In the genomic region with DNA sequence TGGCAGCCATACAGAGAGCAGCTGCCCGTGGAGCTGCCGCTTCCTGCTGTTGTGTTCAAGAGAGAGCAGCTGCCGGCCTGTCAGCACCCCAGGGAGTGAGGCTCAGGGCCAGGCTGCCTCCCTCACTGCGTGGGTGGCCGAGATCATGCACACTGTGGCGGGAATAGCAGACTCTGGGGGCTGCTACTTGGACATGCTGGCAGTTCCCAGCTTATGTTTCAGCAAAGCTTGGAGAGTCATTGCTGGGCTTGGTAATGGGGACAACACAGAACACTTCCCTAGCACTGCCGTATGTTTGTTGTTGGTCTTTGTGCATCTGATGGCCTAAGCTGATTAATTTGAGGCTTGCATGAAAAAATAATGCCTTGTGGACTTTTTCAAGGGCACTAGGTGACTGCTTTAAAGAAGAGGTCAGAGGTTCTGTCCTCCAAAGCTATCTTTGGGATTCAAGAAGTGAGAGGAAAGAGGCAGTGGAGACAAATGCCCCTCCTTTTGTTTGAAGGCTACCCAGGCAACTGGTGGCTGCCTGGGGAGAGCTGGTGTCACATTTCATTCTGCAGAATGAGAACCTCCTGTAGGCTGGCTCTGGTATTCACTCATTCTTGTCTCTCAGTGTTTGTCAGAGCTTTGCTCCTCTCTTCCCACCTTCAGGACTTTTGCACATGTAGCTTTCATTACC, we compare ENCODE assay signal across 8 cellular contexts. TPM values are rescaled to one million over a fixed set of nuclear protein-coding genes. Genes with fewer than 3 reads are reported as not detected.
DNase-seq lines count a peak whose midpoint lies in the region; ATAC-seq and TF ChIP-seq lines count a peak whose summit lies in the region.

No MANE protein-coding gene starts in this region.

- no peaks in the 10 kb centered on the region for H3K27me3 ChIP-seq in body of pancreas
- no peaks in the 10 kb centered on the region for H3K27me3 ChIP-seq in upper lobe of right lung

- H3K9me3 Mint-ChIP-seq in activated T-helper 1 cell treated with anti-CD3 and anti-CD28 coated beads, Interleukin-12 subunit alpha, Interleukin-12 subunit beta, Interleukin-2, Interleukin-4 antibody, amounts not matched to agents 30 ng/mL and 10 ng/mL and 1 ng/mL, durations not matched to agents 14 hours and 24 hours and 36 hours, result no peaks in the 10 kb centered on the region

- H3K9me3 ChIP-seq in body of pancreas (no peaks in the 10 kb centered on the region), upper lobe of right lung (no peaks in the 10 kb centered on the region)

- intact Hi-C loops in body of pancreas (cut with DNase I), result no loop called here
- intact Hi-C loops in upper lobe of right lung (cut with DNase I), result no loop called here
- intact Hi-C loops in activated T-helper 1 cell treated with anti-CD3 and anti-CD28 coated beads, Interleukin-12 subunit alpha, Interleukin-12 subunit beta, Interleukin-2, Interleukin-4 antibody, amounts not matched to agents 30 ng/mL and 10 ng/mL and 1 ng/mL, durations not matched to agents 14 hours and 24 hours and 36 hours (cut with micrococcal nuclease), result no loop called here

- H3K4me1 Mint-ChIP-seq in activated T-helper 1 cell treated with anti-CD3 and anti-CD28 coated beads, Interleukin-12 subunit alpha, Interleukin-12 subunit beta, Interleukin-2, Interleukin-4 antibody, amounts not matched to agents 30 ng/mL and 10 ng/mL and 1 ng/mL, durations not matched to agents 14 hours and 24 hours and 36 hours (ENCODE audit: low read depth), result no peaks in the 10 kb centered on the region

- H3K27me3 Mint-ChIP-seq in activated T-helper 1 cell treated with anti-CD3 and anti-CD28 coated beads, Interleukin-12 subunit alpha, Interleukin-12 subunit beta, Interleukin-2, Interleukin-4 antibody, amounts not matched to agents 30 ng/mL and 10 ng/mL and 1 ng/mL, durations not matched to agents 14 hours and 24 hours and 36 hours (ENCODE audit: insufficient read depth), result no peaks in the 10 kb centered on the region

- no peak overlapping the region for H3K4me3 Mint-ChIP-seq in activated T-helper 1 cell treated with anti-CD3 and anti-CD28 coated beads, Interleukin-12 subunit alpha, Interleukin-12 subunit beta, Interleukin-2, Interleukin-4 antibody, amounts not matched to agents 30 ng/mL and 10 ng/mL and 1 ng/mL, durations not matched to agents 14 hours and 24 hours and 36 hours

- ATAC-seq in body of pancreas (peak; percentile 70), upper lobe of right lung (peak; percentile 72), GM21381 (IDR thresholded peaks at IDR 0.05; ENCODE audit: unreplicated experiment) (no peak)

- H3K36me3 ChIP-seq in body of pancreas (replicated peaks in 1 of 2; ENCODE audit: insufficient read depth in 1 of 2, low read depth in 2 of 2), result no peaks in the 10 kb centered on the region
- no peaks in the 10 kb centered on the region for H3K36me3 ChIP-seq in upper lobe of right lung

- no peaks in the 10 kb centered on the region for H3K36me3 Mint-ChIP-seq in activated T-helper 1 cell treated with anti-CD3 and anti-CD28 coated beads, Interleukin-12 subunit alpha, Interleukin-12 subunit beta, Interleukin-2, Interleukin-4 antibody, amounts not matched to agents 30 ng/mL and 10 ng/mL and 1 ng/mL, durations not matched to agents 14 hours and 24 hours and 36 hours (ENCODE audit: low read depth)

- H3K27ac Mint-ChIP-seq in activated T-helper 1 cell treated with anti-CD3 and anti-CD28 coated beads, Interleukin-12 subunit alpha, Interleukin-12 subunit beta, Interleukin-2, Interleukin-4 antibody, amounts not matched to agents 30 ng/mL and 10 ng/mL and 1 ng/mL, durations not matched to agents 14 hours and 24 hours and 36 hours, result no peak overlapping the region

- DNase-seq in DMS53 treated with DMSO at 0.1 percent for 48 hours (lab: John Stamatoyannopoulos, UW; ENCODE audit: unreplicated experiment), result peak; percentile 60
- DNase-seq in NCI-H2029 treated with DMSO at 0.1 percent for 48 hours (lab: John Stamatoyannopoulos, UW), result peak; percentile 90
- DNase-seq in body of pancreas, result peak; percentile 16 to 64 (median 41)
- DNase-seq in inferior parietal cortex (ENCODE audit: extremely low spot score), result peak; percentile 58
- no peak for DNase-seq in upper lobe of right lung
- no peak for DNase-seq in activated T-helper 1 cell treated with anti-CD3 and anti-CD28 coated beads, Interleukin-12 subunit alpha, Interleukin-12 subunit beta, Interleukin-2, Interleukin-4 antibody, amounts not matched to agents 30 ng/mL and 10 ng/mL and 1 ng/mL, durations not matched to agents 14 hours and 24 hours and 36 hours (ENCODE audit: low spot score)
- no peak for DNase-seq in activated T-cell treated with anti-CD3 and anti-CD28 coated beads, Interleukin-2, amount 50 U/mL, for 1 hour

- H3K4me3 ChIP-seq in body of pancreas (no peak overlapping the region), upper lobe of right lung (no peak overlapping the region)

- no peak for TF ChIP-seq POLR2A in body of pancreas (IDR thresholded peaks at IDR 0.05)

- WGBS in body of pancreas, 2 donors, result 13 to 17% methylated on average over 6 to 7 of the region's 7 CpGs

- H3K27ac ChIP-seq in body of pancreas (no peak overlapping the region), upper lobe of right lung (no peak overlapping the region)

- H3K4me1 ChIP-seq in body of pancreas, result no peaks in the 10 kb centered on the region
- H3K4me1 ChIP-seq in upper lobe of right lung, result no peaks in the 10 kb centered on the region

- TF ChIP-seq CTCF in body of pancreas (IDR thresholded peaks at IDR 0.05), result no peak
- TF ChIP-seq CTCF in upper lobe of right lung (IDR thresholded peaks at IDR 0.05), result no peak

RNA-seq across cellular contexts. Expression of a gene that starts 18.8 kb away (rescaled TPM):
- total RNA-seq in body of pancreas (1 to 10 TPM; 2.3 to 3.6 TPM), upper lobe of right lung (0.72 TPM)
- not detected in 2 replicates for total RNA-seq in activated T-helper 1 cell treated with anti-CD3 and anti-CD28 coated beads, Interleukin-12 subunit alpha, Interleukin-12 subunit beta, Interleukin-2, Interleukin-4 antibody, amounts not matched to agents 30 ng/mL and 10 ng/mL and 1 ng/mL, durations not matched to agents 14 hours and 24 hours and 36 hours

Comparison
In these comparisons a context has a peak if more than half of its experiments do, and no peak if none do; other contexts are left out.
1. DNase-seq: peak in DMS53 treated with DMSO at 0.1 percent for 48 hours (single experiment), NCI-H2029 treated with DMSO at 0.1 percent for 48 hours (single experiment), body of pancreas (4 of 4) and inferior parietal cortex (single experiment); none in upper lobe of right lung (single experiment), activated T-helper 1 cell treated with anti-CD3 and anti-CD28 coated beads, Interleukin-12 subunit alpha, Interleukin-12 subunit beta, Interleukin-2, Interleukin-4 antibody, amounts not matched to agents 30 ng/mL and 10 ng/mL and 1 ng/mL, durations not matched to agents 14 hours and 24 hours and 36 hours (single experiment) and activated T-cell treated with anti-CD3 and anti-CD28 coated beads, Interleukin-2, amount 50 U/mL, for 1 hour (single experiment).